Comparison of ENCODE assay signal across 8 cellular contexts in the genomic region with DNA sequence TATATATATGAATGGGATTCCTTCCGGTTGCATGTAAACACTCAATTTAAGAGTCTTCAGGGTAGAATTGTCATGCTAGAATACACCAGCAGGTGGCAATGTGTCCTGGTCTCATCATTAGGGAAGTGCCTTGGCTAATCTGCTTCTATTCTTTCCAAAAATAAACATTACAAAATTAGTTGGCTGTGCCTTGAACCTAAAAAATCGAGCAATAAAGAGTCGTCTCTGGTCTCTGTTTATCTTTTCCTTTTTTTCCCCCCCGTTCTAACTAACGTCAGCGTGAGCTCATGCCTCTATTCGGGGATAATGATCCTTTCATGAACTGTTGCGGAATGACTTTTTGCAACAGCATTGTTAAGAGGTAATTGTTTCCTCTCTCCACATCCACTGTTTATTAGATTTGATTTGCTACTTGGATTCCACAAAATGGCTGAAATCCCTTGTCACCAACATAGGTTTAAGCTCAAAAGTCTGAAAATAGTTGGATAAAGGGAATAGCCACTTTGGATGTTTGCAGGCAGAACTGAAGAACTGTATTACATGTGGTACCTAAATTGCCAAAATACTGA. TPM values are rescaled to one million over a fixed set of nuclear protein-coding genes. Genes with fewer than 3 reads are reported as not detected.
DNase-seq lines count a peak whose midpoint lies in the region; ATAC-seq and TF ChIP-seq lines count a peak whose summit lies in the region.

No MANE protein-coding gene starts in this region.

- peak overlapping the region; percentile 82 for H3K4me3 Mint-ChIP-seq in glutamatergic neuron (ENCODE audit: unreplicated experiment)

- peaks cover 27% of the 10 kb centered on the region for H3K4me1 Mint-ChIP-seq in glutamatergic neuron (ENCODE audit: low read depth, unreplicated experiment)

- CTCF ChIA-PET in RWPE1 (lab: Yijun Ruan, JAX), result interaction anchor here (0.5 to 0.9 kb wide), 7 partner anchors 19 to 610 kb away, joined by 3 to 5 read pairs (median 5); no protein-coding TSS in a partner anchor

- peak overlapping the region; percentile 70; the same call in 1 of the 2 replicates for H3K27ac ChIP-seq in MM.1S (ENCODE audit: low read length)
- peak overlapping the region; percentile 96 for H3K27ac ChIP-seq in RWPE1
- peak overlapping the region; percentile 93 to 95 for H3K27ac ChIP-seq in ovary

- peaks cover 38% of the 10 kb centered on the region for H3F3A ChIP-seq in MM.1S (ENCODE audit: insufficient read depth, low read length)

- peak overlapping the region; percentile 81 for H3K4me2 ChIP-seq in MM.1S (ENCODE audit: low read depth, low read length)

- H3K9me3 ChIP-seq in MM.1S (replicated peaks; ENCODE audit: insufficient read depth, low read length), result no peaks in the 10 kb centered on the region
- no peaks in the 10 kb centered on the region for H3K9me3 ChIP-seq in ovary

- DNase-seq in GM06990 (ENCODE audit: extremely low read depth, insufficient read length), result peak; percentile 45
- DNase-seq in MM.1S, result peak; percentile 84
- DNase-seq in RWPE1 (ENCODE audit: low spot score), result peak; percentile 59
- DNase-seq in activated naive CD8-positive, alpha-beta T cell treated with anti-CD3 and anti-CD28 coated beads, Interleukin-2, amount 50 U/mL, for 16 hours (ENCODE audit: low read depth, low spot score), result peak; percentile 29
- peak; percentile 38 for DNase-seq in glutamatergic neuron
- DNase-seq in ovary, result peak in 3 of 5 donors; percentile 53 to 81 (median 64)

- no peaks in the 10 kb centered on the region for H3K36me3 Mint-ChIP-seq in glutamatergic neuron (ENCODE audit: unreplicated experiment)

- H3K79me2 ChIP-seq in MM.1S (ENCODE audit: low read length), result peaks cover 36% of the 10 kb centered on the region

- H3K9me2 ChIP-seq in MM.1S (replicated peaks; ENCODE audit: insufficient read depth, low read length), result no peaks in the 10 kb centered on the region

- peaks cover 26% of the 10 kb centered on the region for H3K4me1 ChIP-seq in MM.1S (ENCODE audit: low read length)
- peaks cover 7% of the 10 kb centered on the region for H3K4me1 ChIP-seq in ovary (ENCODE audit: insufficient read depth)

- POLR2A ChIA-PET in RWPE1 (lab: Yijun Ruan, JAX; ENCODE audit: low non-redundant PET), result no interaction called here

- TF ChIP-seq EP300 in ovary (IDR thresholded peaks at IDR 0.05), result peak; percentile 74

- TF ChIP-seq CTCF in GM06990 (IDR thresholded peaks at IDR 0.05; ENCODE audit: insufficient read depth, low read length, poor library complexity, severe bottlenecking) (peak; percentile 69), MM.1S (IDR thresholded peaks at IDR 0.05; ENCODE audit: low read length) (peak; percentile 51), RWPE1 (conservative IDR thresholded peaks at IDR 0.05; ENCODE audit: low read depth) (peak; percentile 43; the same call in 1 of the 2 replicates), glutamatergic neuron (IDR thresholded peaks at IDR 0.05; ENCODE audit: partially characterized antibody, unreplicated experiment) (peak; percentile 72), ovary (IDR thresholded peaks at IDR 0.05) (peak; percentile 42 to 68 (median 54))

- no peaks in the 10 kb centered on the region for H4K20me1 ChIP-seq in MM.1S (ENCODE audit: insufficient read depth, low read length)

- peaks cover 3% of the 10 kb centered on the region for H3K27me3 Mint-ChIP-seq in glutamatergic neuron (ENCODE audit: unreplicated experiment)

- H3K4me3 ChIP-seq in GM06990 (replicated peaks; ENCODE audit: low read depth, low read length) (peak overlapping the region; percentile 49), MM.1S (ENCODE audit: low read length) (peak overlapping the region; percentile 81), ovary (peak overlapping the region; percentile 67)

- H3K36me3 ChIP-seq in GM06990 (ENCODE audit: control insufficient read depth, insufficient read depth, low read length), result no peaks in the 10 kb centered on the region
- no peaks in the 10 kb centered on the region for H3K36me3 ChIP-seq in MM.1S (replicated peaks; ENCODE audit: insufficient read depth, low read length)
- no peaks in the 10 kb centered on the region for H3K36me3 ChIP-seq in ovary

- ATAC-seq in GM21619 (IDR thresholded peaks at IDR 0.05; ENCODE audit: unreplicated experiment) (no peak), GM19351 (IDR thresholded peaks at IDR 0.05; ENCODE audit: unreplicated experiment) (no peak)

- peak overlapping the region; percentile 76; the same call in 1 of the 2 replicates for H3K9ac ChIP-seq in MM.1S (ENCODE audit: low read length)

- H3K9me3 Mint-ChIP-seq in glutamatergic neuron (ENCODE audit: unreplicated experiment), result peaks cover 5% of the 10 kb centered on the region

- no peak overlapping the region for H3K27ac Mint-ChIP-seq in glutamatergic neuron (ENCODE audit: unreplicated experiment)

- WGBS in ovary, 3 donors, result 1% methylated on average over 8 of the region's 8 CpGs

- intact Hi-C loops in ovary (cut with DNase I), result loop anchor here in 3 of 4 donors (10.0 kb wide), 1 partner anchor 100 kb away; no protein-coding TSS in a partner anchor

- H2AFZ ChIP-seq in MM.1S (ENCODE audit: low read length), result peak overlapping the region; percentile 90

- peak; percentile 50 for TF ChIP-seq POLR2A in ovary (IDR thresholded peaks at IDR 0.05)

- H3K27me3 ChIP-seq in GM06990 (replicated peaks; ENCODE audit: control insufficient read depth, insufficient read depth, low read length) (no peaks in the 10 kb centered on the region), MM.1S (replicated peaks; ENCODE audit: insufficient read depth, low read length) (no peaks in the 10 kb centered on the region), ovary (no peaks in the 10 kb centered on the region)

RNA-seq across cellular contexts. Expression of gene ARHGEF12, which starts 1.2 kb away (rescaled TPM):
- total RNA-seq in glutamatergic neuron (ENCODE audit: unreplicated experiment) (40.8 TPM), ovary (10 to 100 TPM; 66.0 to 92.9 (median 81.6) TPM)
- 10 to 100 TPM; 22.1 to 45.7 TPM for polyA plus RNA-seq in ovary

RNA-seq across cellular contexts. Expression of gene TLCD5, which starts 9.9 kb away (rescaled TPM):
- total RNA-seq in glutamatergic neuron (ENCODE audit: unreplicated experiment) (15.8 TPM), ovary (10 to 100 TPM in 1 of 7 donors, 1 to 10 TPM in 6; 4.0 to 13.2 (median 8.2) TPM)
- 1 to 10 TPM; 5.0 to 9.1 TPM for polyA plus RNA-seq in ovary

Comparison
In these comparisons a context has a peak if more than half of its experiments do, and no peak if none do; other contexts are left out.
1. DNase-seq: peak in every context shown above with its lines; median percentile 84 in MM.1S; 64 in ovary; 59 in RWPE1; 45 in GM06990; 38 in glutamatergic neuron; 29 in activated naive CD8-positive, alpha-beta T cell treated with anti-CD3 and anti-CD28 coated beads, Interleukin-2, amount 50 U/mL, for 16 hours.